17 cellular contexts compared by ENCODE assay signal in genomic region chrX:119374736-119375135, GRCh38. TPM values are rescaled to one million over a fixed set of nuclear protein-coding genes. Genes with fewer than 3 reads are reported as not detected.
A peak's percentile ranks its signal among the peaks of the same experiment; 100 is the strongest.
DNase-seq lines count a peak whose midpoint lies in the region; ATAC-seq, FAIRE-seq and TF ChIP-seq lines count a peak whose summit lies in the region.
"Had no signal": no experiment of that assay in that cellular context is flagged by ENCODE, and none has a peak within 500 bp of the region (broad histone marks: within the 10 kb centered on the region; RNA-seq: fewer than 3 reads in every experiment).

No MANE protein-coding gene starts in this region.

- H4K20me1 ChIP-seq in K562 (replicated peaks; ENCODE audit: control insufficient read depth, insufficient read depth, low read length) = no peaks in the 10 kb centered on the region; the same call in 1 of the 2 replicates

- FAIRE-seq in K562 (lab: Jason Lieb, UNC) = no peak
- no peak for FAIRE-seq in pancreas (lab: Jason Lieb, UNC)

- no peak for TF ChIP-seq EP300 in K562 (IDR thresholded peaks at IDR 0.05; ENCODE audit: low read length)

- in situ Hi-C loops in K562 (cut with MboI) = no loop called here

- no peak overlapping the region for H2AFZ ChIP-seq in K562 (ENCODE audit: low read depth, low read length)
- H2AFZ ChIP-seq: neural progenitor cell had no signal

- no peaks in the 10 kb centered on the region for H3K27me3 ChIP-seq in BJ (ENCODE audit: control insufficient read depth, insufficient read depth, low read length)
- H3K27me3 ChIP-seq in HUES6 (ENCODE audit: control insufficient read depth, insufficient read depth, low read length) = no peaks in the 10 kb centered on the region
- H3K27me3 ChIP-seq in K562 (ENCODE audit: control insufficient read depth in 2 of 2, insufficient read depth in 2 of 2, low read length in 2 of 2) = peaks cover 4 to 24% of the 10 kb centered on the region in 2 experiments
- H3K27me3 ChIP-seq in CD8-positive, alpha-beta memory T cell (ENCODE audit: insufficient read depth, low read length, poor library complexity, severe bottlenecking) = no peaks in the 10 kb centered on the region
- H3K27me3 ChIP-seq in pancreas = no peaks in the 10 kb centered on the region
- H3K27me3 ChIP-seq: neural progenitor cell had no signal

- CTCF ChIA-PET in BJ (lab: Yijun Ruan, JAX) (no interaction called here), K562 (lab: Yijun Ruan, JAX; ENCODE audit: low intra/inter-chr PET ratio) (no interaction called here)
- CTCF ChIA-PET in CD8-positive, alpha-beta memory T cell (lab: Charles Lee) = no interaction called here

- H3K9ac ChIP-seq in HUES6 (ENCODE audit: low read length) = no peak overlapping the region
- H3K9ac ChIP-seq in K562 (ENCODE audit: insufficient read depth in 1 of 2, low read depth in 2 of 2, low read length in 2 of 2) = no peak overlapping the region
- H3K9ac ChIP-seq: neural progenitor cell had no signal

- TF ChIP-seq CTCF in BJ (IDR thresholded peaks at IDR 0.05; ENCODE audit: insufficient read depth, low read depth, low read length) (no peak), K562 (IDR thresholded peaks at IDR 0.05 in 2 of 3, conservative IDR thresholded peaks at IDR 0.05 in 1 of 3; ENCODE audit: insufficient read depth in 2 of 3, low read depth in 1 of 3, low read length in 3 of 3) (no peak), pancreas (IDR thresholded peaks at IDR 0.05) (no peak)

- H3K27me3 Mint-ChIP-seq in CD8-positive, alpha-beta memory T cell = peaks cover 15 to 18% of the 10 kb centered on the region in 2 donors

- H3K4me1 Mint-ChIP-seq in CD8-positive, alpha-beta memory T cell = no peaks in the 10 kb centered on the region
- H3K4me1 Mint-ChIP-seq: neural progenitor cell, T-cell had no signal

- H3K9me1 ChIP-seq in K562 (ENCODE audit: control insufficient read depth, insufficient read depth, low read length) = no peaks in the 10 kb centered on the region

- H3K4me3 Mint-ChIP-seq in CD8-positive, alpha-beta memory T cell = no peak overlapping the region
- H3K4me3 Mint-ChIP-seq: activated CD8-positive, alpha-beta T cell treated with anti-CD3 and anti-CD28 coated beads for 36 hours; activated T-cell treated with anti-CD3 and anti-CD28 coated beads, Interleukin-2, amount 50 U/mL, for 72 hours; neural progenitor cell; T-cell had no signal

- peak overlapping the region; percentile 32; the same call in 1 of the 2 replicates for H3K27ac ChIP-seq in HUES6 (ENCODE audit: low read depth, low read length)
- H3K27ac ChIP-seq in K562 (ENCODE audit: extremely low read depth, low read depth, low read length) = no peak overlapping the region
- no peak overlapping the region for H3K27ac ChIP-seq in CD8-positive, alpha-beta memory T cell (ENCODE audit: low read depth, low read length)
- H3K27ac ChIP-seq in pancreas = no peak overlapping the region
- H3K27ac ChIP-seq: neural progenitor cell, WERI-Rb-1 had no signal

- intact Hi-C loops in K562 (cut with micrococcal nuclease) = no loop called here
- intact Hi-C loops in pancreas (cut with DNase I) = no loop called here

- peaks cover 12% of the 10 kb centered on the region; the same call in 1 of the 2 replicates for H3K4me1 ChIP-seq in HUES6 (ENCODE audit: control insufficient read depth, insufficient read depth, low read length)
- no peaks in the 10 kb centered on the region for H3K4me1 ChIP-seq in K562 (replicated peaks in 1 of 2; ENCODE audit: control insufficient read depth in 2 of 2, insufficient read depth in 2 of 2, low read length in 2 of 2)
- H3K4me1 ChIP-seq in CD8-positive, alpha-beta memory T cell (ENCODE audit: insufficient read depth, low read length) = no peaks in the 10 kb centered on the region
- no peaks in the 10 kb centered on the region for H3K4me1 ChIP-seq in pancreas
- H3K4me1 ChIP-seq: neural progenitor cell had no signal

- peak overlapping the region in 1 of 8 donors; percentile 0 for H3K27ac Mint-ChIP-seq in CD8-positive, alpha-beta memory T cell
- H3K27ac Mint-ChIP-seq: activated CD8-positive, alpha-beta T cell treated with anti-CD3 and anti-CD28 coated beads for 36 hours; activated T-cell treated with anti-CD3 and anti-CD28 coated beads, Interleukin-2, amount 50 U/mL, for 72 hours; neural progenitor cell; T-cell had no signal

- H3K4me3 ChIP-seq in BJ (ENCODE audit: low read depth, low read length) (no peak overlapping the region), HUES6 (ENCODE audit: low read depth, low read length) (no peak overlapping the region), K562 (no peak overlapping the region), pancreas (no peak overlapping the region)
- no peak overlapping the region for H3K4me3 ChIP-seq in CD8-positive, alpha-beta memory T cell (ENCODE audit: low read length)
- H3K4me3 ChIP-seq: neural progenitor cell had no signal

- no TSS peak for BruUV-seq in K562 (replicated peaks; lab: Mats Ljungman, UMichigan)

- H3K4me2 ChIP-seq in K562 (ENCODE audit: insufficient read depth, low read length) = no peak overlapping the region
- H3K4me2 ChIP-seq: neural progenitor cell had no signal

- DNase-seq in BJ (ENCODE audit: low read depth) = peak; percentile 42
- no peak for DNase-seq in K562 (ENCODE audit: extremely low read depth in 1 of 4, low spot score in 3 of 4)
- DNase-seq in islet precursor cell = peak; percentile 64
- DNase-seq in CD8-positive, alpha-beta memory T cell = no peak
- no peak for DNase-seq in pancreas
- no peak for DNase-seq in cerebellum (ENCODE audit: low spot score)
- no peak for DNase-seq in NCI-H2107 treated with DMSO at 0.1 percent for 48 hours (lab: John Stamatoyannopoulos, UW; ENCODE audit: unreplicated experiment)
- DNase-seq: activated CD8-positive, alpha-beta T cell treated with anti-CD3 and anti-CD28 coated beads for 36 hours; activated T-cell treated with anti-CD3 and anti-CD28 coated beads, Interleukin-2, amount 50 U/mL, for 72 hours; GF-D8; head of caudate nucleus; NCI-H774; T-cell; WERI-Rb-1 had no signal

- H3K79me2 ChIP-seq in K562 (ENCODE audit: control insufficient read depth, insufficient read depth, low read length) = no peaks in the 10 kb centered on the region

- ATAC-seq in K562 (no peak), pancreas (no peak)
- ATAC-seq: activated CD8-positive, alpha-beta T cell treated with anti-CD3 and anti-CD28 coated beads for 36 hours; activated T-cell treated with anti-CD3 and anti-CD28 coated beads, Interleukin-2, amount 50 U/mL, for 72 hours; Panc1; T-cell had no signal

- no peak for TF ChIP-seq POLR2A in K562 (conservative IDR thresholded peaks at IDR 0.05)

- POLR2A ChIA-PET in BJ (lab: Charles Lee) = no interaction called here
- POLR2A ChIA-PET in K562 (lab: Yijun Ruan, JAX) = no interaction called here
- POLR2A ChIA-PET in CD8-positive, alpha-beta memory T cell (lab: Charles Lee) = no interaction called here

- H3K36me3 Mint-ChIP-seq in CD8-positive, alpha-beta memory T cell = no peaks in the 10 kb centered on the region
- H3K36me3 Mint-ChIP-seq: neural progenitor cell, T-cell had no signal

- H3K9me3 Mint-ChIP-seq in CD8-positive, alpha-beta memory T cell = peaks cover 0 to 3% (median 0%) of the 10 kb centered on the region in 5 donors
- H3K9me3 Mint-ChIP-seq: activated CD8-positive, alpha-beta T cell treated with anti-CD3 and anti-CD28 coated beads for 36 hours; activated T-cell treated with anti-CD3 and anti-CD28 coated beads, Interleukin-2, amount 50 U/mL, for 72 hours; neural progenitor cell; T-cell had no signal

- no peaks in the 10 kb centered on the region for H3K36me3 ChIP-seq in BJ (ENCODE audit: control insufficient read depth, insufficient read depth, low read length)
- H3K36me3 ChIP-seq in HUES6 (ENCODE audit: control insufficient read depth, insufficient read depth, low read length) = no peaks in the 10 kb centered on the region
- H3K36me3 ChIP-seq in K562 (ENCODE audit: control insufficient read depth, insufficient read depth, low read length) = no peaks in the 10 kb centered on the region
- H3K36me3 ChIP-seq in CD8-positive, alpha-beta memory T cell (ENCODE audit: insufficient read depth, low read length) = no peaks in the 10 kb centered on the region
- H3K36me3 ChIP-seq in pancreas = no peaks in the 10 kb centered on the region
- H3K36me3 ChIP-seq: neural progenitor cell, WERI-Rb-1 had no signal

- H3K9me3 ChIP-seq in HUES6 (ENCODE audit: control insufficient read depth, insufficient read depth, low read depth, low read length) (peaks cover 10% of the 10 kb centered on the region; the same call in 1 of the 2 replicates), K562 (replicated peaks; ENCODE audit: control insufficient read depth, insufficient read depth, low read depth, low read length) (no peaks in the 10 kb centered on the region), pancreas (no peaks in the 10 kb centered on the region)
- no peaks in the 10 kb centered on the region for H3K9me3 ChIP-seq in CD8-positive, alpha-beta memory T cell (ENCODE audit: low read length)

- 0% methylated on average over 2 of the region's 2 CpGs for WGBS in K562 (ENCODE audit: insufficient coverage, low coverage, missing lambda C conversion rate)
- WGBS in pancreas, 2 donors = 49 to 85% methylated on average over 2 of the region's 2 CpGs

- TF ChIP-seq RAD21 in K562 (CRISPR knock-in tag; conservative IDR thresholded peaks at IDR 0.05 in 1 of 2, IDR thresholded peaks at IDR 0.05 in 1 of 2) = no peak

TF ChIP-seq in K562, 482 proteins besides CTCF, POLR2A, EP300 and RAD21 (continues in another document):
- TF ChIP-seq MAFG (tag; conservative IDR thresholded peaks at IDR 0.05) = 0 out of 2 replicates have a peak, but pooled peaks have one; percentile 14

RNA-seq across cellular contexts. Expression of gene SLC25A43, which starts 24.4 kb away (rescaled TPM):
- polyA plus RNA-seq in BJ (2011; rRNA removed) (13.5 and 13.6 TPM in 2 replicates), K562 (2011; rRNA removed) (3.2 and 3.6 TPM in 2 replicates), K562 (2014; fragmentation: Illumina TruSeq; extraction: Trizol) (6.6 and 8.4 TPM in 2 replicates), K562 (2014; fragmentation: Nextera tagmentation; extraction: Ambion mirVana) (1 to 10 TPM; 1.3 to 2.2 TPM), K562 (2014; rRNA removed) (2.9 and 4.1 TPM in 2 replicates), pancreas (1 to 10 TPM; 3.7 to 3.8 TPM)
- 5.3 and 7.4 TPM in 2 replicates for polyA minus RNA-seq in BJ (2011; rRNA and poly(A)+ RNA removed)
- 2.7 and 4.8 TPM in 2 replicates for total RNA-seq in K562 (2011; cell fraction: chromatin; rRNA removed; ENCODE audit: low replicate concordance)
- total RNA-seq in K562 (2011; cell fraction: nucleolus; rRNA removed) = 1.8 and 2.2 TPM in 2 replicates
- total RNA-seq in K562 (2011; cell fraction: nucleoplasm; rRNA removed) = 3.0 and 3.7 TPM in 2 replicates
- total RNA-seq in K562 (2014; rRNA removed) (4.0 and 5.4 TPM in 2 replicates), K562 (2014; rRNA removed; fragmentation: Illumina TruSeq; extraction: Trizol) (5.1 and 5.7 TPM in 2 replicates), K562 (2015; rRNA removed; fragmentation: Illumina TruSeq; extraction: Trizol) (4.4 and 5.0 TPM in 2 replicates), K562 (2021) (4.8 and 5.8 TPM in 2 replicates), pancreas (1 to 10 TPM; 3.2 to 6.5 (median 4.0) TPM), cerebellum (3.6 TPM)
- 3.0 and 3.3 TPM in 2 replicates for polyA plus RNA-seq in K562 (2011; cell fraction: cytosol; rRNA removed)
- 2.2 and 2.3 TPM in 2 replicates for polyA plus RNA-seq in K562 (2011; cell fraction: nucleus; rRNA removed)
- polyA plus RNA-seq in K562 (2012) = 6.8 and 11.2 TPM in 2 replicates
- polyA minus RNA-seq in K562 (2011; rRNA and poly(A)+ RNA removed) = 1.8 and 1.9 TPM in 2 replicates
- 1.4 and 1.6 TPM in 2 replicates for polyA minus RNA-seq in K562 (2011; cell fraction: cytosol; rRNA and poly(A)+ RNA removed)
- 1.2 and 1.3 TPM in 2 replicates for polyA minus RNA-seq in K562 (2011; cell fraction: nucleus; rRNA and poly(A)+ RNA removed)
- total RNA-seq in CD8-positive, alpha-beta memory T cell = 10 to 100 TPM; 10.6 to 11.8 TPM
- polyA plus RNA-seq in CD8-positive, alpha-beta memory T cell = 7.6 TPM

Comparison
In these comparisons a context has a peak if more than half of its experiments do, and no peak if none do; other contexts are left out.
1. DNase-seq: peak in BJ (single experiment) and islet precursor cell (single experiment); none in K562 (0 of 4), CD8-positive, alpha-beta memory T cell (0 of 5), pancreas (0 of 6), cerebellum (single experiment) and NCI-H2107 treated with DMSO at 0.1 percent for 48 hours (single experiment).